Comparison of ENCODE assay signal across 34 cellular contexts in the genomic region with DNA sequence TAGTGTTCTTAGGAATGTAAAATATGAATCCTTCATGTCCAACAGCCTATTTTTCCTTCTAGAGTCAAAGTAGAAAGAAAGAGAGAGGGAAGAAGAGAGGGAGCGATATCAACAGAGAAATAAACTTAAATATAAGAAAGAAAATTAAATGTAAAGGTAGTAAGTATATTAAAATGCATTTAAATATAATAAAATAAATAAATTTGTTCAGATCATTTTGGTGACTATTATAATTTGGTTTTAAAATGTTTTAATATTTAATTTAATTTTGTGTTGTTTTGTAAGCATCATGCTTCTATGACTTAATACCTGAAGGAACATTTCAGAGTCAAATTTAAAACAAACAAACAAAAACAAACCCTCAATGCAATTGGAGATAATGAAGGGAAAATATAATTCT.
"Had no signal": no experiment of that assay in that cellular context is flagged by ENCODE, and none has a peak within 500 bp of the region (broad histone marks: within the 10 kb centered on the region; RNA-seq: fewer than 3 reads in every experiment).

No MANE protein-coding gene starts in this region.

- DNase-seq: Karpas-422, Kasumi-1, MG63, MM.1S, MV-4-11, NCI-H1048, NCI-H1092, NCI-H1092 treated with DMSO at 0.1 percent for 48 hours, NCI-H1105, NCI-H1105 treated with DMSO at 0.1 percent for 48 hours, NCI-H1417, NCI-H1417 treated with DMSO at 0.1 percent for 48 hours, NCI-H1436, NCI-H1436 treated with DMSO at 0.1 percent for 48 hours, NCI-H146, NCI-H1694, NCI-H1694 treated with DMSO at 0.1 percent for 48 hours, NCI-H187, NCI-H187 treated with DMSO at 0.1 percent for 48 hours, NCI-H1930, NCI-H2029, NCI-H2029 treated with DMSO at 0.1 percent for 48 hours, NCI-H2081, NCI-H2081 treated with DMSO at 0.1 percent for 48 hours, NCI-H2107, NCI-H2171, NCI-H2171 treated with DMSO at 0.1 percent for 48 hours, NCI-H2227 treated with DMSO at 0.1 percent for 48 hours, NCI-H226, NCI-H345, NCI-H446, NCI-H446 treated with DMSO at 0.1 percent for 48 hours, NCI-H510A, NCI-H510A treated with DMSO at 0.1 percent for 48 hours had no signal
